In genomic region chr7:140275069-140275961, GRCh38 we compare ENCODE assay signal across 1 cellular context.
A peak's percentile ranks its signal among the peaks of the same experiment; 100 is the strongest.
TF ChIP-seq lines count a peak whose summit lies in the region.

No MANE protein-coding gene starts in this region.

TF ChIP-seq in K562, 482 proteins besides CTCF, POLR2A, EP300 and RAD21 (continued from another document and continues in another):
- peak; percentile 58 to 62 for TF ChIP-seq AFF1 (IDR thresholded peaks at IDR 0.05; ENCODE audit: low read depth in 1 of 2, partially characterized antibody in 2 of 2)
- TF ChIP-seq ILF3 (IDR thresholded peaks at IDR 0.05; ENCODE audit: borderline replicate concordance), result no peak
- TF ChIP-seq BCOR (IDR thresholded peaks at IDR 0.05), result peak; percentile 39; the same call in 1 of the 2 replicates
- no peak for TF ChIP-seq ZNF586 (CRISPR knock-in tag; conservative IDR thresholded peaks at IDR 0.05)
- 0 out of 2 replicates have a peak, but pooled peaks have one; percentile 36 for TF ChIP-seq EP400 (IDR thresholded peaks at IDR 0.05)
- TF ChIP-seq ZNF444 (CRISPR knock-in tag; IDR thresholded peaks at IDR 0.05), result no peak
- no peak for TF ChIP-seq NR2C1 (IDR thresholded peaks at IDR 0.05)
- peak; percentile 6; the same call in 1 of the 2 replicates for TF ChIP-seq NR2C1 (tag; IDR thresholded peaks at IDR 0.05)
- peak; percentile 86 for TF ChIP-seq MAFF (IDR thresholded peaks at IDR 0.05; ENCODE audit: low read length)
- TF ChIP-seq PBX2 (CRISPR knock-in tag; IDR thresholded peaks at IDR 0.05; ENCODE audit: low read depth), result no peak
- 0 out of 2 replicates have a peak, but pooled peaks have one; percentile 18 for TF ChIP-seq PBX2 (tag; conservative IDR thresholded peaks at IDR 0.05; ENCODE audit: low read depth)
- no peak for TF ChIP-seq YBX1 (IDR thresholded peaks at IDR 0.05)
- peak; percentile 32; the same call in 1 of the 2 replicates for TF ChIP-seq PKNOX1 (IDR thresholded peaks at IDR 0.05)
- TF ChIP-seq PML (IDR thresholded peaks at IDR 0.05; ENCODE audit: low read length), result peak; percentile 84; the same call in 1 of the 2 replicates
- peak; percentile 76 for TF ChIP-seq HES1 (IDR thresholded peaks at IDR 0.05; ENCODE audit: low read depth)
- peak; percentile 100 for TF ChIP-seq ZNF384 (IDR thresholded peaks at IDR 0.05; ENCODE audit: low read depth, low read length)
- TF ChIP-seq ESRRA (IDR thresholded peaks at IDR 0.05; ENCODE audit: borderline replicate concordance, low read depth), result peak; percentile 33; the same call in 1 of the 2 replicates
- TF ChIP-seq PRMT5 (CRISPR knock-in tag; IDR thresholded peaks at IDR 0.05), result no peak
- peak in 1 of 2 experiments; percentile 99; a peak in 2 of 4 replicates for TF ChIP-seq MLLT1 (IDR thresholded peaks at IDR 0.05)
- TF ChIP-seq ATF1 (CRISPR knock-in tag; IDR thresholded peaks at IDR 0.05), result no peak
- peak; percentile 65; the same call in 1 of the 2 replicates for TF ChIP-seq ATF1 (tag; IDR thresholded peaks at IDR 0.05)
- TF ChIP-seq ZNF639 (CRISPR knock-in tag; conservative IDR thresholded peaks at IDR 0.05 in 1 of 2, IDR thresholded peaks at IDR 0.05 in 1 of 2), result 0 out of 4 replicates have a peak, but pooled peaks of 1 of the 2 experiments have one; percentile 26
- TF ChIP-seq SAP30 (IDR thresholded peaks at IDR 0.05; ENCODE audit: borderline replicate concordance, insufficient read depth, low read depth, low read length, poor library complexity, severe bottlenecking), result peak; percentile 29
- peak; percentile 79 for TF ChIP-seq MAFK (IDR thresholded peaks at IDR 0.05; ENCODE audit: low read length)
- TF ChIP-seq SMARCC2 (IDR thresholded peaks at IDR 0.05; ENCODE audit: low read depth), result peak; percentile 93
- TF ChIP-seq MTA2 (IDR thresholded peaks at IDR 0.05; ENCODE audit: low read depth), result peak; percentile 81
- TF ChIP-seq HDAC2 (IDR thresholded peaks at IDR 0.05), result peak; percentile 82
- TF ChIP-seq ZNF175 (CRISPR knock-in tag; IDR thresholded peaks at IDR 0.05; ENCODE audit: low read depth), result no peak
- no peak for TF ChIP-seq POLR3A (IDR thresholded peaks at IDR 0.05; ENCODE audit: borderline replicate concordance, extremely low read depth, insufficient read depth, insufficient read length)
- no peak for TF ChIP-seq NUFIP1 (IDR thresholded peaks at IDR 0.05; ENCODE audit: partially characterized antibody)
- TF ChIP-seq ZNF431 (CRISPR knock-in tag; IDR thresholded peaks at IDR 0.05), result no peak
- TF ChIP-seq ZNF518B (CRISPR knock-in tag; IDR thresholded peaks at IDR 0.05), result no peak
- peak; percentile 34; the same call in 1 of the 2 replicates for TF ChIP-seq CTBP1 (IDR thresholded peaks at IDR 0.05; ENCODE audit: borderline replicate concordance)
- peak in 1 of 3 experiments; percentile 55; a peak in 1 of 6 replicates for TF ChIP-seq ZBTB11 (CRISPR knock-in tag; IDR thresholded peaks at IDR 0.05)
- TF ChIP-seq ZNF395 (CRISPR knock-in tag; IDR thresholded peaks at IDR 0.05), result 0 out of 2 replicates have a peak, but pooled peaks have one; percentile 20
- no peak for TF ChIP-seq BMI1 (IDR thresholded peaks at IDR 0.05; ENCODE audit: low read length)
- peak; percentile 76 for TF ChIP-seq ATF3 (IDR thresholded peaks at IDR 0.05)
- no peak for TF ChIP-seq ATF3 (CRISPR knock-in tag; conservative IDR thresholded peaks at IDR 0.05)
- peak; percentile 66 for TF ChIP-seq RBBP5 (IDR thresholded peaks at IDR 0.05; ENCODE audit: borderline replicate concordance, insufficient read depth, low read length, poor library complexity, severe bottlenecking)
